Comparison of ENCODE assay signal across 16 cellular contexts in genomic region chr15:101600024-101600423, GRCh38.
"Had no signal": no experiment of that assay in that cellular context is flagged by ENCODE, and none has a peak within 500 bp of the region (broad histone marks: within the 10 kb centered on the region; RNA-seq: fewer than 3 reads in every experiment).

No MANE protein-coding gene starts in this region.

- H3K4me1 ChIP-seq: left ventricle myocardium inferior, upper lobe of right lung had no signal

- H3K27ac Mint-ChIP-seq: activated CD8-positive, alpha-beta T cell treated with anti-CD3 and anti-CD28 coated beads, Interleukin-2, amount 10 ng/mL, durations not matched to agents 7 days and 5 days; activated naive CD8-positive, alpha-beta T cell treated with anti-CD3 and anti-CD28 coated beads, Interleukin-2, amount 10 ng/mL, durations not matched to agents 7 days and 5 days; memory B cell; nephron progenitor cell; stimulated activated naive CD8-positive, alpha-beta T cell treated with anti-CD3 and anti-CD28 coated beads, Interleukin-15, Interleukin-2, amounts not matched to agents 100 ng/mL and 50 ng/mL, for 24 hours had no signal

- H3K27ac ChIP-seq: dorsolateral prefrontal cortex, left ventricle myocardium inferior, upper lobe of right lung, VCaP had no signal

- ATAC-seq: activated CD8-positive, alpha-beta T cell treated with anti-CD3 and anti-CD28 coated beads, Interleukin-2, amount 10 ng/mL, durations not matched to agents 7 days and 5 days; esophagus mucosa; upper lobe of right lung had no signal

- H3K36me3 Mint-ChIP-seq: activated naive CD8-positive, alpha-beta T cell treated with anti-CD3 and anti-CD28 coated beads, Interleukin-2, amount 10 ng/mL, durations not matched to agents 7 days and 5 days had no signal

- H3K4me3 Mint-ChIP-seq: activated CD8-positive, alpha-beta T cell treated with anti-CD3 and anti-CD28 coated beads, Interleukin-2, amount 10 ng/mL, durations not matched to agents 7 days and 5 days; activated naive CD8-positive, alpha-beta T cell treated with anti-CD3 and anti-CD28 coated beads, Interleukin-2, amount 10 ng/mL, durations not matched to agents 7 days and 5 days; memory B cell; nephron progenitor cell; stimulated activated naive CD8-positive, alpha-beta T cell treated with anti-CD3 and anti-CD28 coated beads, Interleukin-15, Interleukin-2, amounts not matched to agents 100 ng/mL and 50 ng/mL, for 24 hours had no signal

- H3K4me1 Mint-ChIP-seq: activated naive CD8-positive, alpha-beta T cell treated with anti-CD3 and anti-CD28 coated beads, Interleukin-2, amount 10 ng/mL, durations not matched to agents 7 days and 5 days; memory B cell had no signal

- DNase-seq: activated CD4-positive, alpha-beta T cell treated with anti-CD3 and anti-CD28 coated beads for 4 hours; activated CD8-positive, alpha-beta memory T cell treated with anti-CD3 and anti-CD28 coated beads, Interleukin-2, amount 50 U/mL, for 48 hours; activated CD8-positive, alpha-beta T cell treated with anti-CD3 and anti-CD28 coated beads, Interleukin-2, amount 10 ng/mL, durations not matched to agents 7 days and 5 days; activated naive CD8-positive, alpha-beta T cell treated with anti-CD3 and anti-CD28 coated beads, Interleukin-2, amount 10 ng/mL, durations not matched to agents 7 days and 5 days; anterior cingulate cortex; dorsolateral prefrontal cortex; glutamatergic neuron; left ventricle myocardium inferior; nephron progenitor cell; stimulated activated CD4-positive, alpha-beta T cell treated with anti-CD3 and anti-CD28 coated beads, Interleukin-4, amount 100 ng/mL, for 1 hour; stimulated activated CD8-positive, alpha-beta memory T cell treated with anti-CD3 and anti-CD28 coated beads, Interleukin-4, amount 100 ng/mL, for 48 hours; upper lobe of right lung had no signal
